Comparison of ENCODE assay signal across 2 cellular contexts in the genomic region with DNA sequence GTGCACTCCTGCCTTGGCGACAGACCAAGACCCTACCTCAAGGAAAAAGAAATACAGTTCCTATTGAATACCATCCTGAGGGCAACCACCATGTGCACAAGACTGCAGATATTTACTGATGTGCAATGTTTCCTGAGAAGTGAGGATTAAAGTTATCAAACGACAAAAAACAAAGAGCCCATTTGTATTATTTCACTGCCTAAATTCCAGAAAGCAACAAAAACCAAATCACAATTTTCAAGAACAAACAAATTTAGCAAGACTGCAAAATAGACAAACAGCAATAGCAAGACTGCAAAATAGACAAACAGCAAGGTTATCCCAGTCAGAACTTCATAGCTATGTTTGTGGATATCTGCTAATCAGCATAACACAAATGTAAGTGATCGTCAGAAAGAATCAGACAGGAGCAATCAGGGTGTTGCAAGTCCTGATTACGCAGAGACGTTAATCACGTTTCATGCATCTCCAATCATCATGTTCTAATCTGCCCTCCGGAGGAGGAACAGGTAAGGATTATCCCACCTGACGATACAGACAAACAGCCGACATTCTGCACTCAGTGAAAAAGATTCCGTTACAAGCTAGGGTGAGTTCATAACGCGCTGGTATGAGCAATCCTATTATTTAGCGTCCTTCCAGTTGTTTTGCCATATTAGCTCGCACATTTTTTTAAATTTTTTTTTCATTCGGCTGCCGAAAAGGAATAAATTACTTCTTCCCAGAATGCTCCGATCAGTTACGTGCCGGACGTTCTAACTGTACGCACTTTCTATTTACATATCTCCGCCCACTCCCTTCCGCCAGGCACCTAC.
TF ChIP-seq lines count a peak whose summit lies in the region.

No MANE protein-coding gene starts in this region.

TF ChIP-seq in A549, 52 proteins besides CTCF, POLR2A, EP300 and RAD21 (continues in another document):
- TF ChIP-seq RFX5 (IDR thresholded peaks at IDR 0.05) (peak; percentile 65; the same call in 1 of the 2 replicates), ZFP36 (IDR thresholded peaks at IDR 0.05; ENCODE audit: borderline replicate concordance, partially characterized antibody) (peak; percentile 68), MAFK (IDR thresholded peaks at IDR 0.05; ENCODE audit: partially characterized antibody) (peak; percentile 96), FOSL2 (IDR thresholded peaks at IDR 0.05) (no peak), FOSL2 (CRISPR knock-in tag; IDR thresholded peaks at IDR 0.05) (peak; percentile 94), FOSB (CRISPR knock-in tag; IDR thresholded peaks at IDR 0.05) (peak; percentile 100), NR3C1 (IDR thresholded peaks at IDR 0.05) (no peak), BHLHE40 (IDR thresholded peaks at IDR 0.05; ENCODE audit: low read depth, low read length) (peak; percentile 91), KDM5A (IDR thresholded peaks at IDR 0.05) (no peak), RARB (CRISPR knock-in tag; IDR thresholded peaks at IDR 0.05) (peak; percentile 100), RCOR1 (IDR thresholded peaks at IDR 0.05; ENCODE audit: low read depth, low read length) (no peak), CBX2 (IDR thresholded peaks at IDR 0.05; ENCODE audit: borderline replicate concordance, low read depth) (no peak), HOXA7 (CRISPR knock-in tag; IDR thresholded peaks at IDR 0.05) (peak; percentile 100), EHMT2 (IDR thresholded peaks at IDR 0.05; ENCODE audit: low read depth) (no peak), ZC3H11A (IDR thresholded peaks at IDR 0.05) (0 out of 2 replicates have a peak, but pooled peaks have one; percentile 5), NPAS2 (CRISPR knock-in tag; IDR thresholded peaks at IDR 0.05; ENCODE audit: borderline replicate concordance) (no peak), JUNB (IDR thresholded peaks at IDR 0.05) (peak; percentile 54), GATA3 (IDR thresholded peaks at IDR 0.05; ENCODE audit: borderline replicate concordance) (peak; percentile 94), EHF (CRISPR knock-in tag; IDR thresholded peaks at IDR 0.05) (peak; percentile 98; the same call in 1 of the 2 replicates), KDM1A (IDR thresholded peaks at IDR 0.05; ENCODE audit: low read depth) (no peak), HOXB13 (CRISPR knock-in tag; IDR thresholded peaks at IDR 0.05; ENCODE audit: low read depth) (no peak), NFE2L2 (conservative IDR thresholded peaks at IDR 0.05; ENCODE audit: low read length) (no peak), CEBPB (IDR thresholded peaks at IDR 0.05) (peak; percentile 81 to 97), MAZ (IDR thresholded peaks at IDR 0.05; ENCODE audit: borderline replicate concordance, low read depth, low read length) (peak; percentile 98), HEYL (CRISPR knock-in tag; IDR thresholded peaks at IDR 0.05) (0 out of 2 replicates have a peak, but pooled peaks have one; percentile 13)
- TF ChIP-seq, protein P1, sequence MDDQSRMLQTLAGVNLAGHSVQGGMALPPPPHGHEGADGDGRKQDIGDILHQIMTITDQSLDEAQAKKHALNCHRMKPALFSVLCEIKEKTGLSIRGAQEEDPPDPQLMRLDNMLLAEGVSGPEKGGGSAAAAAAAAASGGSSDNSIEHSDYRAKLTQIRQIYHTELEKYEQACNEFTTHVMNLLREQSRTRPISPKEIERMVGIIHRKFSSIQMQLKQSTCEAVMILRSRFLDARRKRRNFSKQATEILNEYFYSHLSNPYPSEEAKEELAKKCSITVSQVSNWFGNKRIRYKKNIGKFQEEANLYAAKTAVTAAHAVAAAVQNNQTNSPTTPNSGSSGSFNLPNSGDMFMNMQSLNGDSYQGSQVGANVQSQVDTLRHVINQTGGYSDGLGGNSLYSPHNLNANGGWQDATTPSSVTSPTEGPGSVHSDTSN (IDR thresholded peaks at IDR 0.05): peak; percentile 95
- TF ChIP-seq, protein P2, sequence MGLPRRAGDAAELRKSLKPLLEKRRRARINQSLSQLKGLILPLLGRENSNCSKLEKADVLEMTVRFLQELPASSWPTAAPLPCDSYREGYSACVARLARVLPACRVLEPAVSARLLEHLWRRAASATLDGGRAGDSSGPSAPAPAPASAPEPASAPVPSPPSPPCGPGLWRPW (IDR thresholded peaks at IDR 0.05): peak; percentile 66; the same call in 1 of the 2 replicates
- TF ChIP-seq, protein P3, sequence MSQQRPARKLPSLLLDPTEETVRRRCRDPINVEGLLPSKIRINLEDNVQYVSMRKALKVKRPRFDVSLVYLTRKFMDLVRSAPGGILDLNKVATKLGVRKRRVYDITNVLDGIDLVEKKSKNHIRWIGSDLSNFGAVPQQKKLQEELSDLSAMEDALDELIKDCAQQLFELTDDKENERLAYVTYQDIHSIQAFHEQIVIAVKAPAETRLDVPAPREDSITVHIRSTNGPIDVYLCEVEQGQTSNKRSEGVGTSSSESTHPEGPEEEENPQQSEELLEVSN (IDR thresholded peaks at IDR 0.05; ENCODE audit: borderline replicate concordance, low read depth): peak; percentile 41; the same call in 1 of the 2 replicates
- TF ChIP-seq, protein P4, sequence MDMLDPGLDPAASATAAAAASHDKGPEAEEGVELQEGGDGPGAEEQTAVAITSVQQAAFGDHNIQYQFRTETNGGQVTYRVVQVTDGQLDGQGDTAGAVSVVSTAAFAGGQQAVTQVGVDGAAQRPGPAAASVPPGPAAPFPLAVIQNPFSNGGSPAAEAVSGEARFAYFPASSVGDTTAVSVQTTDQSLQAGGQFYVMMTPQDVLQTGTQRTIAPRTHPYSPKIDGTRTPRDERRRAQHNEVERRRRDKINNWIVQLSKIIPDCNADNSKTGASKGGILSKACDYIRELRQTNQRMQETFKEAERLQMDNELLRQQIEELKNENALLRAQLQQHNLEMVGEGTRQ (IDR thresholded peaks at IDR 0.05): no peak
- TF ChIP-seq, protein P5, sequence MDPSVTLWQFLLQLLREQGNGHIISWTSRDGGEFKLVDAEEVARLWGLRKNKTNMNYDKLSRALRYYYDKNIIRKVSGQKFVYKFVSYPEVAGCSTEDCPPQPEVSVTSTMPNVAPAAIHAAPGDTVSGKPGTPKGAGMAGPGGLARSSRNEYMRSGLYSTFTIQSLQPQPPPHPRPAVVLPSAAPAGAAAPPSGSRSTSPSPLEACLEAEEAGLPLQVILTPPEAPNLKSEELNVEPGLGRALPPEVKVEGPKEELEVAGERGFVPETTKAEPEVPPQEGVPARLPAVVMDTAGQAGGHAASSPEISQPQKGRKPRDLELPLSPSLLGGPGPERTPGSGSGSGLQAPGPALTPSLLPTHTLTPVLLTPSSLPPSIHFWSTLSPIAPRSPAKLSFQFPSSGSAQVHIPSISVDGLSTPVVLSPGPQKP (IDR thresholded peaks at IDR 0.05; ENCODE audit: low read depth, low read length): no peak

TF ChIP-seq in GM12878, 131 proteins besides CTCF, POLR2A, EP300 and RAD21 (continues in another document):
- TF ChIP-seq, protein P6, sequence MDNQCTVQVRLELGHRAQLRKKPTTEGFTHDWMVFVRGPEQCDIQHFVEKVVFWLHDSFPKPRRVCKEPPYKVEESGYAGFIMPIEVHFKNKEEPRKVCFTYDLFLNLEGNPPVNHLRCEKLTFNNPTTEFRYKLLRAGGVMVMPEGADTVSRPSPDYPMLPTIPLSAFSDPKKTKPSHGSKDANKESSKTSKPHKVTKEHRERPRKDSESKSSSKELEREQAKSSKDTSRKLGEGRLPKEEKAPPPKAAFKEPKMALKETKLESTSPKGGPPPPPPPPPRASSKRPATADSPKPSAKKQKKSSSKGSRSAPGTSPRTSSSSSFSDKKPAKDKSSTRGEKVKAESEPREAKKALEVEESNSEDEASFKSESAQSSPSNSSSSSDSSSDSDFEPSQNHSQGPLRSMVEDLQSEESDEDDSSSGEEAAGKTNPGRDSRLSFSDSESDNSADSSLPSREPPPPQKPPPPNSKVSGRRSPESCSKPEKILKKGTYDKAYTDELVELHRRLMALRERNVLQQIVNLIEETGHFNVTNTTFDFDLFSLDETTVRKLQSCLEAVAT (IDR thresholded peaks at IDR 0.05): peak; percentile 97
- TF ChIP-seq NFXL1 (IDR thresholded peaks at IDR 0.05; ENCODE audit: borderline replicate concordance): 0 out of 2 replicates have a peak, but pooled peaks have one; percentile 36
- TF ChIP-seq SMAD5 (IDR thresholded peaks at IDR 0.05; ENCODE audit: low read depth): peak; percentile 100
- TF ChIP-seq, protein P7, sequence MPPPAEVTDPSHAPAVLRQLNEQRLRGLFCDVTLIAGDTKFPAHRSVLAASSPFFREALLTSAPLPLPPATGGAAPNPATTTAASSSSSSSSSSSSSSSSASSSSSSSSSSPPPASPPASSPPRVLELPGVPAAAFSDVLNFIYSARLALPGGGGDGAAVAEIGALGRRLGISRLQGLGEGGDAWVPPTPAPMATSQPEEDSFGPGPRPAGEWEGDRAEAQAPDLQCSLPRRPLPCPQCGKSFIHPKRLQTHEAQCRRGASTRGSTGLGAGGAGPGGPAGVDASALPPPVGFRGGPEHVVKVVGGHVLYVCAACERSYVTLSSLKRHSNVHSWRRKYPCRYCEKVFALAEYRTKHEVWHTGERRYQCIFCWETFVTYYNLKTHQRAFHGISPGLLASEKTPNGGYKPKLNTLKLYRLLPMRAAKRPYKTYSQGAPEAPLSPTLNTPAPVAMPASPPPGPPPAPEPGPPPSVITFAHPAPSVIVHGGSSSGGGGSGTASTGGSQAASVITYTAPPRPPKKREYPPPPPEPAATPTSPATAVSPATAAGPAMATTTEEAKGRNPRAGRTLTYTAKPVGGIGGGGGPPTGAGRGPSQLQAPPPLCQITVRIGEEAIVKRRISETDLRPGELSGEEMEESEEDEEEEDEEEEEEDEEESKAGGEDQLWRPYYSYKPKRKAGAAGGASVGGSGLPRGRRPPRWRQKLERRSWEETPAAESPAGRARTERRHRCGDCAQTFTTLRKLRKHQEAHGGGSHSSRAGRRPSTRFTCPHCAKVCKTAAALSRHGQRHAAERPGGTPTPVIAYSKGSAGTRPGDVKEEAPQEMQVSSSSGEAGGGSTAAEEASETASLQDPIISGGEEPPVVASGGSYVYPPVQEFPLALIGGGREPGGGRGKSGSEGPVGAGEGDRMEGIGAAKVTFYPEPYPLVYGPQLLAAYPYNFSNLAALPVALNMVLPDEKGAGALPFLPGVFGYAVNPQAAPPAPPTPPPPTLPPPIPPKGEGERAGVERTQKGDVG (CRISPR knock-in tag; IDR thresholded peaks at IDR 0.05): peak; percentile 98
- peak; percentile 84 to 87 for TF ChIP-seq IKZF2 (IDR thresholded peaks at IDR 0.05)
- TF ChIP-seq RFX5 (IDR thresholded peaks at IDR 0.05; ENCODE audit: low read depth, low read length): no peak
- TF ChIP-seq, protein P8, sequence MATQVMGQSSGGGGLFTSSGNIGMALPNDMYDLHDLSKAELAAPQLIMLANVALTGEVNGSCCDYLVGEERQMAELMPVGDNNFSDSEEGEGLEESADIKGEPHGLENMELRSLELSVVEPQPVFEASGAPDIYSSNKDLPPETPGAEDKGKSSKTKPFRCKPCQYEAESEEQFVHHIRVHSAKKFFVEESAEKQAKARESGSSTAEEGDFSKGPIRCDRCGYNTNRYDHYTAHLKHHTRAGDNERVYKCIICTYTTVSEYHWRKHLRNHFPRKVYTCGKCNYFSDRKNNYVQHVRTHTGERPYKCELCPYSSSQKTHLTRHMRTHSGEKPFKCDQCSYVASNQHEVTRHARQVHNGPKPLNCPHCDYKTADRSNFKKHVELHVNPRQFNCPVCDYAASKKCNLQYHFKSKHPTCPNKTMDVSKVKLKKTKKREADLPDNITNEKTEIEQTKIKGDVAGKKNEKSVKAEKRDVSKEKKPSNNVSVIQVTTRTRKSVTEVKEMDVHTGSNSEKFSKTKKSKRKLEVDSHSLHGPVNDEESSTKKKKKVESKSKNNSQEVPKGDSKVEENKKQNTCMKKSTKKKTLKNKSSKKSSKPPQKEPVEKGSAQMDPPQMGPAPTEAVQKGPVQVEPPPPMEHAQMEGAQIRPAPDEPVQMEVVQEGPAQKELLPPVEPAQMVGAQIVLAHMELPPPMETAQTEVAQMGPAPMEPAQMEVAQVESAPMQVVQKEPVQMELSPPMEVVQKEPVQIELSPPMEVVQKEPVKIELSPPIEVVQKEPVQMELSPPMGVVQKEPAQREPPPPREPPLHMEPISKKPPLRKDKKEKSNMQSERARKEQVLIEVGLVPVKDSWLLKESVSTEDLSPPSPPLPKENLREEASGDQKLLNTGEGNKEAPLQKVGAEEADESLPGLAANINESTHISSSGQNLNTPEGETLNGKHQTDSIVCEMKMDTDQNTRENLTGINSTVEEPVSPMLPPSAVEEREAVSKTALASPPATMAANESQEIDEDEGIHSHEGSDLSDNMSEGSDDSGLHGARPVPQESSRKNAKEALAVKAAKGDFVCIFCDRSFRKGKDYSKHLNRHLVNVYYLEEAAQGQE (IDR thresholded peaks at IDR 0.05; ENCODE audit: low read depth, low read length): peak; percentile 48; the same call in 1 of the 2 replicates
- TF ChIP-seq MTA2 (IDR thresholded peaks at IDR 0.05; ENCODE audit: low read depth): no peak; the same call in none of the 2 replicates
- peak; percentile 88 for TF ChIP-seq KAT2A (conservative IDR thresholded peaks at IDR 0.05; ENCODE audit: control insufficient read depth, low read depth, low read length)
- no peak for TF ChIP-seq HDGF (IDR thresholded peaks at IDR 0.05)
- TF ChIP-seq, protein P9, sequence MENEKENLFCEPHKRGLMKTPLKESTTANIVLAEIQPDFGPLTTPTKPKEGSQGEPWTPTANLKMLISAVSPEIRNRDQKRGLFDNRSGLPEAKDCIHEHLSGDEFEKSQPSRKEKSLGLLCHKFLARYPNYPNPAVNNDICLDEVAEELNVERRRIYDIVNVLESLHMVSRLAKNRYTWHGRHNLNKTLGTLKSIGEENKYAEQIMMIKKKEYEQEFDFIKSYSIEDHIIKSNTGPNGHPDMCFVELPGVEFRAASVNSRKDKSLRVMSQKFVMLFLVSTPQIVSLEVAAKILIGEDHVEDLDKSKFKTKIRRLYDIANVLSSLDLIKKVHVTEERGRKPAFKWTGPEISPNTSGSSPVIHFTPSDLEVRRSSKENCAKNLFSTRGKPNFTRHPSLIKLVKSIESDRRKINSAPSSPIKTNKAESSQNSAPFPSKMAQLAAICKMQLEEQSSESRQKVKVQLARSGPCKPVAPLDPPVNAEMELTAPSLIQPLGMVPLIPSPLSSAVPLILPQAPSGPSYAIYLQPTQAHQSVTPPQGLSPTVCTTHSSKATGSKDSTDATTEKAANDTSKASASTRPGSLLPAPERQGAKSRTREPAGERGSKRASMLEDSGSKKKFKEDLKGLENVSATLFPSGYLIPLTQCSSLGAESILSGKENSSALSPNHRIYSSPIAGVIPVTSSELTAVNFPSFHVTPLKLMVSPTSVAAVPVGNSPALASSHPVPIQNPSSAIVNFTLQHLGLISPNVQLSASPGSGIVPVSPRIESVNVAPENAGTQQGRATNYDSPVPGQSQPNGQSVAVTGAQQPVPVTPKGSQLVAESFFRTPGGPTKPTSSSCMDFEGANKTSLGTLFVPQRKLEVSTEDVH (IDR thresholded peaks at IDR 0.05; ENCODE audit: low read depth, partially characterized antibody): peak; percentile 63
- no peak for TF ChIP-seq CBX3 (IDR thresholded peaks at IDR 0.05; ENCODE audit: borderline replicate concordance, low read depth)
- TF ChIP-seq RB1 (IDR thresholded peaks at IDR 0.05; ENCODE audit: borderline replicate concordance): peak; percentile 75; the same call in 1 of the 2 replicates
- TF ChIP-seq MYC (IDR thresholded peaks at IDR 0.05; ENCODE audit: insufficient read depth, insufficient read length, insufficient replicate concordance, low read length, severe bottlenecking): no peak
